ENCODE assay signal across 8 cellular contexts in genomic region chr14:59055439-59056045, GRCh38.
DNase-seq lines count a peak whose midpoint lies in the region; ATAC-seq, FAIRE-seq and TF ChIP-seq lines count a peak whose summit lies in the region.

No MANE protein-coding gene starts in this region.

- H3K4me3 ChIP-seq in WI38 (ENCODE audit: low read depth, low read length) (no peak overlapping the region), pancreas (no peak overlapping the region)

- no peaks in the 10 kb centered on the region for H3K36me3 ChIP-seq in pancreas

- peak; percentile 85 for TF ChIP-seq CTCF in 22Rv1 (IDR thresholded peaks at IDR 0.05)
- TF ChIP-seq CTCF in WI38 (IDR thresholded peaks at IDR 0.05; ENCODE audit: low read depth, low read length): peak; percentile 44; the same call in 1 of the 2 replicates
- peak in 3 of 4 donors; percentile 49 to 61 (median 60) for TF ChIP-seq CTCF in pancreas (IDR thresholded peaks at IDR 0.05)

- no peak overlapping the region for H3K27ac ChIP-seq in 22Rv1
- no peak overlapping the region for H3K27ac ChIP-seq in pancreas

- no peaks in the 10 kb centered on the region for H3K9me3 ChIP-seq in pancreas

- in situ Hi-C loops in G401 (cut with HindIII; ENCODE audit: low sequenced_read_pairs): no loop called here

- ATAC-seq in HG02610 (IDR thresholded peaks at IDR 0.05; ENCODE audit: unreplicated experiment) (peak; percentile 60), pancreas (peak in 3 of 4 donors; percentile 79 to 90 (median 86)), HG02970 (IDR thresholded peaks at IDR 0.05; ENCODE audit: low FRiP score, unreplicated experiment) (no peak)

- no peaks in the 10 kb centered on the region for H3K4me1 ChIP-seq in pancreas

- FAIRE-seq in pancreas (lab: Jason Lieb, UNC): peak; percentile 96

- intact Hi-C loops in pancreas (cut with DNase I): loop anchor here in 2 of 3 donors (10.0 kb wide), 1 partner anchor 551 kb away; no protein-coding TSS in a partner anchor

- no peaks in the 10 kb centered on the region for H3K27me3 ChIP-seq in pancreas

- peak; percentile 74 for DNase-seq in G401 (ENCODE audit: low spot score)
- DNase-seq in NCI-H146 treated with DMSO at 0.1 percent for 48 hours (lab: John Stamatoyannopoulos, UW; ENCODE audit: unreplicated experiment): peak; percentile 16
- peak; percentile 42 for DNase-seq in fibroblast of the conjunctiva (ENCODE audit: low read depth)
- DNase-seq in pancreas: peak in 2 of 6 donors; percentile 4 to 29
